In genomic region chr6:37171970-37172812, GRCh38 we compare ENCODE assay signal across 8 cellular contexts. TPM values are rescaled to one million over a fixed set of nuclear protein-coding genes. Genes with fewer than 3 reads are reported as not detected.
DNase-seq lines count a peak whose midpoint lies in the region; ATAC-seq and TF ChIP-seq lines count a peak whose summit lies in the region.

No MANE protein-coding gene starts in this region.

- peak overlapping the region; percentile 90 for H3K27ac ChIP-seq in angular gyrus (ENCODE audit: low read depth, low read length)
- peak overlapping the region; percentile 85 for H3K27ac ChIP-seq in upper lobe of right lung

- peaks cover 24% of the 10 kb centered on the region for H3K4me1 ChIP-seq in upper lobe of right lung

- peak overlapping the region; percentile 77 for H3K27ac Mint-ChIP-seq in progenitor cell of endocrine pancreas

- peaks cover 14% of the 10 kb centered on the region for H3K36me3 Mint-ChIP-seq in progenitor cell of endocrine pancreas (ENCODE audit: insufficient read depth)

- H3K9me3 ChIP-seq in upper lobe of right lung = no peaks in the 10 kb centered on the region

- H3K4me1 Mint-ChIP-seq in progenitor cell of endocrine pancreas (ENCODE audit: low read depth) = peaks cover 26% of the 10 kb centered on the region

- peaks cover 14% of the 10 kb centered on the region for H3K27me3 Mint-ChIP-seq in progenitor cell of endocrine pancreas

- H3K9me3 Mint-ChIP-seq in progenitor cell of endocrine pancreas (ENCODE audit: low read depth) = no peaks in the 10 kb centered on the region

- ATAC-seq in GM21825 (IDR thresholded peaks at IDR 0.05; ENCODE audit: unreplicated experiment) = peak; percentile 21
- peak; percentile 17 for ATAC-seq in left ventricle myocardium superior
- ATAC-seq in upper lobe of right lung = peak; percentile 46

- DNase-seq in AG20443 (ENCODE audit: low spot score) (peak; percentile 85), NCI-H1930 (lab: John Stamatoyannopoulos, UW) (peak; percentile 33 to 41), T-helper 2 cell (peak; percentile 61 to 92 (median 84)), left ventricle myocardium superior (peak; percentile 82), progenitor cell of endocrine pancreas (ENCODE audit: low spot score, unreplicated experiment) (peak; percentile 78), upper lobe of right lung (peak; percentile 89)

- H3K36me3 ChIP-seq in upper lobe of right lung = peaks cover 34% of the 10 kb centered on the region

- H3K27me3 ChIP-seq in upper lobe of right lung = no peaks in the 10 kb centered on the region

- H3K4me3 ChIP-seq in upper lobe of right lung = peak overlapping the region; percentile 69

- TF ChIP-seq CTCF in progenitor cell of endocrine pancreas (IDR thresholded peaks at IDR 0.05; ENCODE audit: unreplicated experiment) = peak; percentile 92
- peak; percentile 91 for TF ChIP-seq CTCF in upper lobe of right lung (IDR thresholded peaks at IDR 0.05)

- intact Hi-C loops in left ventricle myocardium superior (cut with micrococcal nuclease) = loop anchor here (5.0 kb wide), 1 partner anchor 115 kb away; no protein-coding TSS in a partner anchor
- intact Hi-C loops in upper lobe of right lung (cut with DNase I) = loop anchor here (5.0 kb wide), 1 partner anchor 125 kb away; no protein-coding TSS in a partner anchor

- H3K4me3 Mint-ChIP-seq in progenitor cell of endocrine pancreas (ENCODE audit: low read depth) = peak overlapping the region; percentile 90

RNA-seq across cellular contexts. Expression of gene PIM1, which starts 2.2 kb away (rescaled TPM):
- total RNA-seq in left ventricle myocardium superior (35.0 TPM), progenitor cell of endocrine pancreas (19.5 and 19.7 TPM in 2 replicates), upper lobe of right lung (55.3 TPM)

Comparison
In these comparisons a context has a peak if more than half of its experiments do, and no peak if none do; other contexts are left out.
1. Peak in every context shown above with its lines: DNase-seq, ATAC-seq, H3K4me3 ChIP-seq and H3K27ac ChIP-seq.
2. DNase-seq: peak in every context shown above with its lines; median percentile 89 in upper lobe of right lung; 85 in AG20443; 84 in T-helper 2 cell; 82 in left ventricle myocardium superior; 78 in progenitor cell of endocrine pancreas; 37 in NCI-H1930.